In the genomic region with DNA sequence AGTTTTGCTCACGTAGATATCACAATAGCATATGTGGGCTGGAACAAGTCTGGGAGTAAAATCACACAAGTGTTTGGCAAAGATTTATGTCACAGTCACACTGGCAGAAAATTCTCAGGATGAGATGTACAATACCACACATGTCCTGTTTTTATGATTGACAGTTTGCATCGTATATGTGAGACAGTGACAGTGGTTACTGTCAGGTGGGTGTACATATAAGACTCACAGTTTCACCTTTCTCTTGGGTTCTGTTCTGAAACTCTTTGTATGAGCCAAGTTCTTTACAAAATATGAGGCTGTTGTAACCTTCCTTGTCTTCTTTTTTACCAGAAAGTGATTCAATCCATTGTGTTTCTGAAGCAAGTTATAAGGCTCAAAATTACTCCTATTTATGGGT, we compare ENCODE assay signal across 4 cellular contexts.
"Had no signal": no experiment of that assay in that cellular context is flagged by ENCODE, and none has a peak within 500 bp of the region (broad histone marks: within the 10 kb centered on the region; RNA-seq: fewer than 3 reads in every experiment).

No MANE protein-coding gene starts in this region.

- H3K4me1 Mint-ChIP-seq: GM23338, H9 had no signal

- H3K9me3 Mint-ChIP-seq: GM23338, H9 had no signal

- ATAC-seq: GM23338 had no signal

- H3K4me3 Mint-ChIP-seq: GM23338, H9 had no signal

- DNase-seq: H9, HCEC 1CT, IMR-90 had no signal

- H3K27ac Mint-ChIP-seq: GM23338, H9 had no signal
